ENCODE assay signal across 16 cellular contexts in the genomic region with DNA sequence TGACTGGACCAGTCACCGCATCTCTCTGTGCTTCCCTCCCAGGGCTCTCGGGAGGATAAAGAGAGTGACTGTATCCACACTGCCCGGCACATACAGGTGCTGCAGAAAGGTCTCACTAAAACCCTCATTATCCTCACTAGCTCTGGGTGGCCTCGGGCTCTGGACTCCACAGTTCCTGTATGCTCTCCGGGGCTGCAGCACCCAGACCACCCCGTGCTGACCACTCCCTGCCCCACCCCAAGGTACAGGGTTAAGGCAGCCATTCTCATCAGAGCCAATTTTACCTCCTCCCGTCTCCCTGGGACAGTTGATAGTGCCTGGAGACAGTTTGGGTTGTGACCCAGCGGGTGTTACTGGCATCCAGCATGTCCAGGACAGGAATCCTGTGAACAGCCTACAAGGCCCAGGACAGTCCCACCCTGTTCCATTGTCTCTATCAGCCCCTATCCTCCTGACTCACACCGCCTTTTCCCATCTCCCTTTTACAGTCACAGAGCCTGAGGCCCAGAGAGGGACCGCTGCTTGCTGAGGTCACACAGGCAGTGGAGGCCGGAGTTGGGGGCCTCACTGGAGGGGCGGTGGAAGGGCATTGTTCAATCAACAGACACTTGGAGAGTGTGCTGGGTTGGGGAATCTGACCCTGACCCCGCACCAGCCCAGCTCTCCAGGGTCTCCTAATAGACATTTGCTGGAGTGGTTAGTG. TPM values are rescaled to one million over a fixed set of nuclear protein-coding genes. Genes with fewer than 3 reads are reported as not detected.
DNase-seq lines count a peak whose midpoint lies in the region; ATAC-seq and TF ChIP-seq lines count a peak whose summit lies in the region.
"Had no signal": no experiment of that assay in that cellular context is flagged by ENCODE, and none has a peak within 500 bp of the region (broad histone marks: within the 10 kb centered on the region; RNA-seq: fewer than 3 reads in every experiment).

No MANE protein-coding gene starts in this region.

- H3K9me3 Mint-ChIP-seq in stimulated activated naive CD8-positive, alpha-beta T cell treated with anti-CD3 and anti-CD28 coated beads, Interleukin-15, Interleukin-2, amounts not matched to agents 100 ng/mL and 50 ng/mL, for 24 hours = no peaks in the 10 kb centered on the region
- H3K9me3 Mint-ChIP-seq in activated T-helper 2 cell treated with anti-CD3 and anti-CD28 coated beads, Interferon-gamma antibody, Interleukin-2, Interleukin-4, amounts not matched to agents 10 μg/mL and 5 μg/mL and 100 μg/mL, durations not matched to agents 14 hours and 24 hours and 36 hours = no peaks in the 10 kb centered on the region
- no peaks in the 10 kb centered on the region for H3K9me3 Mint-ChIP-seq in Calu3 (ENCODE audit: low read depth, unreplicated experiment)

- in situ Hi-C loops in GM13977 (cut with MboI; ENCODE audit: low pct_unique_long_range_greater_than_20kb, low sequenced_read_pairs, unreplicated experiment) = no loop called here

- no peaks in the 10 kb centered on the region for H3K9me3 ChIP-seq in mononuclear cell (ENCODE audit: low read depth, low read length)
- H3K9me3 ChIP-seq: mucosa of descending colon, uterus had no signal

- TF ChIP-seq CTCF in Calu3 (IDR thresholded peaks at IDR 0.05; ENCODE audit: unreplicated experiment) (no peak), GM13977 (IDR thresholded peaks at IDR 0.05; ENCODE audit: extremely low read depth, insufficient read depth, missing control alignments) (no peak)

- peak overlapping the region; percentile 98 for H3K4me3 Mint-ChIP-seq in stimulated activated naive CD8-positive, alpha-beta T cell treated with anti-CD3 and anti-CD28 coated beads, Interleukin-15, Interleukin-2, amounts not matched to agents 100 ng/mL and 50 ng/mL, for 24 hours
- H3K4me3 Mint-ChIP-seq in activated T-helper 2 cell treated with anti-CD3 and anti-CD28 coated beads, Interferon-gamma antibody, Interleukin-2, Interleukin-4, amounts not matched to agents 10 μg/mL and 5 μg/mL and 100 μg/mL, durations not matched to agents 14 hours and 24 hours and 36 hours (ENCODE audit: low read depth) = peak overlapping the region; percentile 97
- H3K4me3 Mint-ChIP-seq in Calu3 (ENCODE audit: low read depth, unreplicated experiment) = no peak overlapping the region

- peaks cover 66% of the 10 kb centered on the region for H3K36me3 Mint-ChIP-seq in stimulated activated naive CD8-positive, alpha-beta T cell treated with anti-CD3 and anti-CD28 coated beads, Interleukin-15, Interleukin-2, amounts not matched to agents 100 ng/mL and 50 ng/mL, for 24 hours (ENCODE audit: low read depth)
- peaks cover 62% of the 10 kb centered on the region for H3K36me3 Mint-ChIP-seq in activated T-helper 2 cell treated with anti-CD3 and anti-CD28 coated beads, Interferon-gamma antibody, Interleukin-2, Interleukin-4, amounts not matched to agents 10 μg/mL and 5 μg/mL and 100 μg/mL, durations not matched to agents 14 hours and 24 hours and 36 hours (ENCODE audit: low read depth)
- no peaks in the 10 kb centered on the region for H3K36me3 Mint-ChIP-seq in Calu3 (ENCODE audit: insufficient read depth, unreplicated experiment)
- H3K36me3 Mint-ChIP-seq: CD14-positive monocyte had no signal

- H3K27me3 Mint-ChIP-seq in stimulated activated naive CD8-positive, alpha-beta T cell treated with anti-CD3 and anti-CD28 coated beads, Interleukin-15, Interleukin-2, amounts not matched to agents 100 ng/mL and 50 ng/mL, for 24 hours = no peaks in the 10 kb centered on the region
- no peaks in the 10 kb centered on the region for H3K27me3 Mint-ChIP-seq in activated T-helper 2 cell treated with anti-CD3 and anti-CD28 coated beads, Interferon-gamma antibody, Interleukin-2, Interleukin-4, amounts not matched to agents 10 μg/mL and 5 μg/mL and 100 μg/mL, durations not matched to agents 14 hours and 24 hours and 36 hours (ENCODE audit: low read depth)
- H3K27me3 Mint-ChIP-seq in Calu3 (ENCODE audit: unreplicated experiment) = peaks cover 77% of the 10 kb centered on the region
- H3K27me3 Mint-ChIP-seq: progenitor cell of endocrine pancreas had no signal

- intact Hi-C loops in activated T-helper 2 cell treated with anti-CD3 and anti-CD28 coated beads, Interferon-gamma antibody, Interleukin-2, Interleukin-4, amounts not matched to agents 10 μg/mL and 5 μg/mL and 100 μg/mL, durations not matched to agents 14 hours and 24 hours and 36 hours (cut with micrococcal nuclease) = loop anchor here (5.0 to 10.0 kb wide), 2 partner anchors 672 to 740 kb away; no protein-coding TSS in a partner anchor
- intact Hi-C loops in Calu3 (cut with micrococcal nuclease; ENCODE audit: unreplicated experiment) = no loop called here

- peak overlapping the region; percentile 100 for H3K27ac Mint-ChIP-seq in stimulated activated naive CD8-positive, alpha-beta T cell treated with anti-CD3 and anti-CD28 coated beads, Interleukin-15, Interleukin-2, amounts not matched to agents 100 ng/mL and 50 ng/mL, for 24 hours
- H3K27ac Mint-ChIP-seq in activated T-helper 2 cell treated with anti-CD3 and anti-CD28 coated beads, Interferon-gamma antibody, Interleukin-2, Interleukin-4, amounts not matched to agents 10 μg/mL and 5 μg/mL and 100 μg/mL, durations not matched to agents 14 hours and 24 hours and 36 hours = peak overlapping the region; percentile 98
- H3K27ac Mint-ChIP-seq in Calu3 (ENCODE audit: unreplicated experiment) = no peak overlapping the region
- H3K27ac Mint-ChIP-seq: progenitor cell of endocrine pancreas had no signal

- no peak for DNase-seq in stimulated activated naive CD8-positive, alpha-beta T cell treated with anti-CD3 and anti-CD28 coated beads, Interleukin-15, Interleukin-2, amounts not matched to agents 100 U/mL and 50 U/mL, for 24 hours
- no peak for DNase-seq in activated T-helper 2 cell treated with anti-CD3 and anti-CD28 coated beads, Interferon-gamma antibody, Interleukin-2, Interleukin-4, amounts not matched to agents 10 μg/mL and 5 μg/mL and 100 μg/mL, durations not matched to agents 14 hours and 24 hours and 36 hours (ENCODE audit: low spot score)
- DNase-seq in cortex of kidney (lab: John Stamatoyannopoulos, UW) = no peak
- no peak for DNase-seq in Calu3
- no peak for DNase-seq in GM13977 (ENCODE audit: low spot score)
- DNase-seq: activated CD4-positive, CD25-positive, alpha-beta regulatory T cell; NCI-H1048; NCI-H2171 treated with DMSO at 0.1 percent for 48 hours; uterus had no signal

- peak overlapping the region; percentile 56 for H3K4me3 ChIP-seq in mononuclear cell (ENCODE audit: low read length)
- H3K4me3 ChIP-seq: mucosa of descending colon, uterus had no signal

- ATAC-seq in stimulated activated naive CD8-positive, alpha-beta T cell treated with anti-CD3 and anti-CD28 coated beads, Interleukin-15, Interleukin-2, amounts not matched to agents 100 U/mL and 50 U/mL, for 24 hours = no peak
- ATAC-seq in HG03196 (IDR thresholded peaks at IDR 0.05; ENCODE audit: unreplicated experiment) = no peak
- ATAC-seq: mucosa of descending colon had no signal

- CTCF ChIA-PET in Calu3 (lab: Charles Lee) = no interaction called here

- peaks cover 66% of the 10 kb centered on the region for H3K4me1 ChIP-seq in mononuclear cell (ENCODE audit: insufficient read depth, low read length)
- H3K4me1 ChIP-seq: uterus had no signal

- H3K27me3 ChIP-seq in mononuclear cell (ENCODE audit: insufficient read depth, low read length) = no peaks in the 10 kb centered on the region
- H3K27me3 ChIP-seq: uterus had no signal

- BruUV-seq in Calu3 (replicated peaks; lab: Mats Ljungman, UMichigan) = no TSS peak

- peaks cover 87% of the 10 kb centered on the region for H3K4me1 Mint-ChIP-seq in stimulated activated naive CD8-positive, alpha-beta T cell treated with anti-CD3 and anti-CD28 coated beads, Interleukin-15, Interleukin-2, amounts not matched to agents 100 ng/mL and 50 ng/mL, for 24 hours (ENCODE audit: low read depth)
- H3K4me1 Mint-ChIP-seq in activated T-helper 2 cell treated with anti-CD3 and anti-CD28 coated beads, Interferon-gamma antibody, Interleukin-2, Interleukin-4, amounts not matched to agents 10 μg/mL and 5 μg/mL and 100 μg/mL, durations not matched to agents 14 hours and 24 hours and 36 hours (ENCODE audit: low read depth) = peaks cover 75% of the 10 kb centered on the region
- H3K4me1 Mint-ChIP-seq in Calu3 (ENCODE audit: low read depth, unreplicated experiment) = no peaks in the 10 kb centered on the region

RNA-seq across cellular contexts. Expression of gene ZAP70, which starts 1.7 kb away (rescaled TPM):
- 231 and 234 TPM in 2 replicates for total RNA-seq in activated T-helper 2 cell treated with anti-CD3 and anti-CD28 coated beads, Interferon-gamma antibody, Interleukin-2, Interleukin-4, amounts not matched to agents 10 μg/mL and 5 μg/mL and 100 μg/mL, durations not matched to agents 14 hours and 24 hours and 36 hours
- 137 TPM for total RNA-seq in mononuclear cell
- not detected in 2 replicates for total RNA-seq in Calu3 (2022)
- total RNA-seq: endothelial cell of umbilical vein had no signal

RNA-seq across cellular contexts. Expression of gene C2orf92, which starts 45.6 kb away (rescaled TPM):
- total RNA-seq in activated T-helper 2 cell treated with anti-CD3 and anti-CD28 coated beads, Interferon-gamma antibody, Interleukin-2, Interleukin-4, amounts not matched to agents 10 μg/mL and 5 μg/mL and 100 μg/mL, durations not matched to agents 14 hours and 24 hours and 36 hours = 17.2 and 21.8 TPM in 2 replicates
- total RNA-seq in mononuclear cell (4.5 TPM), Calu3 (2022) (6.9 and 8.4 TPM in 2 replicates)

RNA-seq across cellular contexts. Expression of gene ACTR1B, which starts 51.3 kb away (rescaled TPM):
- total RNA-seq in activated T-helper 2 cell treated with anti-CD3 and anti-CD28 coated beads, Interferon-gamma antibody, Interleukin-2, Interleukin-4, amounts not matched to agents 10 μg/mL and 5 μg/mL and 100 μg/mL, durations not matched to agents 14 hours and 24 hours and 36 hours = 142 and 147 TPM in 2 replicates
- 53.7 TPM for total RNA-seq in mononuclear cell
- 48.7 and 49.1 TPM in 2 replicates for total RNA-seq in Calu3 (2022)

Comparison
In these comparisons a context has a peak if more than half of its experiments do, and no peak if none do; other contexts are left out.
1. RNA of gene ZAP70, which starts 1.7 kb away (total RNA-seq): 231 to 234 TPM in activated T-helper 2 cell treated with anti-CD3 and anti-CD28 coated beads, Interferon-gamma antibody, Interleukin-2, Interleukin-4, amounts not matched to agents 10 μg/mL and 5 μg/mL and 100 μg/mL, durations not matched to agents 14 hours and 24 hours and 36 hours and 137 TPM in mononuclear cell (single experiment); not detected in Calu3; every median in the first group is over 100 times any median in the second.